Comparison of ENCODE assay signal across 8 cellular contexts in genomic region chr10:69914373-69915268, GRCh38.
A peak's percentile ranks its signal among the peaks of the same experiment; 100 is the strongest.
DNase-seq lines count a peak whose midpoint lies in the region; ATAC-seq and TF ChIP-seq lines count a peak whose summit lies in the region.

No MANE protein-coding gene starts in this region.

- TF ChIP-seq CTCF in epithelial cell of esophagus (IDR thresholded peaks at IDR 0.05; ENCODE audit: insufficient read depth, low read depth, low read length, missing control alignments) (peak; percentile 90), mucosa of descending colon (IDR thresholded peaks at IDR 0.05) (peak; percentile 91)

- H3K36me3 ChIP-seq in HAP-1 (replicated peaks) (no peaks in the 10 kb centered on the region), mucosa of descending colon (ENCODE audit: low read depth) (no peaks in the 10 kb centered on the region)

- no peak overlapping the region for H3K27ac Mint-ChIP-seq in activated CD8-positive, alpha-beta memory T cell treated with anti-CD3 and anti-CD28 coated beads, Interleukin-2, amount 10 ng/mL, durations not matched to agents 7 days and 5 days

- intact Hi-C loops in mucosa of descending colon (cut with DNase I, micrococcal nuclease), result loop anchor here (2.0 to 5.0 kb wide), 3 partner anchors 32 to 272 kb away; partner anchors contain the start of gene COL13A1 (in 1 of the 2)

- H3K4me1 ChIP-seq in HAP-1 (no peaks in the 10 kb centered on the region), mucosa of descending colon (ENCODE audit: low read depth) (peaks cover 37% of the 10 kb centered on the region)

- DNase-seq in C1 segment of cervical spinal cord (lab: John Stamatoyannopoulos, UW) (peak in 13 of 14 donors; percentile 4 to 69 (median 36)), HAP-1 (ENCODE audit: low spot score in 2 of 2) (peak; percentile 45 to 80), NCI-H69 (lab: John Stamatoyannopoulos, UW) (peak; percentile 63), epithelial cell of esophagus (ENCODE audit: low read depth) (peak; percentile 64), mucosa of descending colon (peak in 2 of 3 donors; percentile 79 to 81)
- DNase-seq in activated CD8-positive, alpha-beta memory T cell treated with anti-CD3 and anti-CD28 coated beads, Interleukin-2, amount 10 ng/mL, durations not matched to agents 7 days and 5 days, result peak; percentile 72
- DNase-seq in stimulated activated CD8-positive, alpha-beta memory T cell treated with anti-CD3 and anti-CD28 coated beads, Interleukin-4, amount 100 ng/mL, for 24 hours (ENCODE audit: low read depth), result peak; percentile 30

- H3K4me3 ChIP-seq in HAP-1 (no peak overlapping the region), epithelial cell of esophagus (ENCODE audit: low read length) (no peak overlapping the region), mucosa of descending colon (no peak overlapping the region)

- ATAC-seq in activated CD8-positive, alpha-beta memory T cell treated with anti-CD3 and anti-CD28 coated beads, Interleukin-2, amount 10 ng/mL, durations not matched to agents 7 days and 5 days, result peak; percentile 85
- ATAC-seq in mucosa of descending colon, result peak; percentile 83
- no peak for ATAC-seq in HG02870 (IDR thresholded peaks at IDR 0.05; ENCODE audit: unreplicated experiment)

- H3K27me3 ChIP-seq in HAP-1 (ENCODE audit: low read depth), result no peaks in the 10 kb centered on the region; the same call in 1 of the 2 replicates

- H3K9me3 Mint-ChIP-seq in activated CD8-positive, alpha-beta memory T cell treated with anti-CD3 and anti-CD28 coated beads, Interleukin-2, amount 10 ng/mL, durations not matched to agents 7 days and 5 days (ENCODE audit: low read depth), result no peaks in the 10 kb centered on the region

- in situ Hi-C loops in HAP-1 (cut with MboI; ENCODE audit: low sequenced_read_pairs), result loop anchor here (10.0 kb wide), 1 partner anchor 270 kb away; no protein-coding TSS in a partner anchor

- no peak overlapping the region for H3K4me3 Mint-ChIP-seq in activated CD8-positive, alpha-beta memory T cell treated with anti-CD3 and anti-CD28 coated beads, Interleukin-2, amount 10 ng/mL, durations not matched to agents 7 days and 5 days

- peaks cover 9% of the 10 kb centered on the region for H3K27me3 Mint-ChIP-seq in activated CD8-positive, alpha-beta memory T cell treated with anti-CD3 and anti-CD28 coated beads, Interleukin-2, amount 10 ng/mL, durations not matched to agents 7 days and 5 days

- no peaks in the 10 kb centered on the region for H3K36me3 Mint-ChIP-seq in activated CD8-positive, alpha-beta memory T cell treated with anti-CD3 and anti-CD28 coated beads, Interleukin-2, amount 10 ng/mL, durations not matched to agents 7 days and 5 days

- CTCF ChIA-PET in activated CD8-positive, alpha-beta memory T cell treated with anti-CD3 and anti-CD28 coated beads, Interleukin-2, amount 10 ng/mL, durations not matched to agents 7 days and 5 days (lab: Charles Lee), result interaction anchor here (0.6 to 2.9 kb wide), 31 partner anchors 9 to 399 kb away, joined by 3 to 20 read pairs (median 3); no protein-coding TSS in a partner anchor

- H3K4me1 Mint-ChIP-seq in activated CD8-positive, alpha-beta memory T cell treated with anti-CD3 and anti-CD28 coated beads, Interleukin-2, amount 10 ng/mL, durations not matched to agents 7 days and 5 days, result no peaks in the 10 kb centered on the region

- H3K9me3 ChIP-seq in HAP-1 (no peaks in the 10 kb centered on the region), mucosa of descending colon (no peaks in the 10 kb centered on the region)

Comparison
In these comparisons a context has a peak if more than half of its experiments do, and no peak if none do; other contexts are left out.
1. DNase-seq: peak in every context shown above with its lines; median percentile 80 in mucosa of descending colon; 72 in activated CD8-positive, alpha-beta memory T cell treated with anti-CD3 and anti-CD28 coated beads, Interleukin-2, amount 10 ng/mL, durations not matched to agents 7 days and 5 days; 64 in epithelial cell of esophagus; 63 in NCI-H69; 62 in HAP-1; 36 in C1 segment of cervical spinal cord; 30 in stimulated activated CD8-positive, alpha-beta memory T cell treated with anti-CD3 and anti-CD28 coated beads, Interleukin-4, amount 100 ng/mL, for 24 hours.